Comparison of ENCODE assay signal across 2 cellular contexts in the genomic region with DNA sequence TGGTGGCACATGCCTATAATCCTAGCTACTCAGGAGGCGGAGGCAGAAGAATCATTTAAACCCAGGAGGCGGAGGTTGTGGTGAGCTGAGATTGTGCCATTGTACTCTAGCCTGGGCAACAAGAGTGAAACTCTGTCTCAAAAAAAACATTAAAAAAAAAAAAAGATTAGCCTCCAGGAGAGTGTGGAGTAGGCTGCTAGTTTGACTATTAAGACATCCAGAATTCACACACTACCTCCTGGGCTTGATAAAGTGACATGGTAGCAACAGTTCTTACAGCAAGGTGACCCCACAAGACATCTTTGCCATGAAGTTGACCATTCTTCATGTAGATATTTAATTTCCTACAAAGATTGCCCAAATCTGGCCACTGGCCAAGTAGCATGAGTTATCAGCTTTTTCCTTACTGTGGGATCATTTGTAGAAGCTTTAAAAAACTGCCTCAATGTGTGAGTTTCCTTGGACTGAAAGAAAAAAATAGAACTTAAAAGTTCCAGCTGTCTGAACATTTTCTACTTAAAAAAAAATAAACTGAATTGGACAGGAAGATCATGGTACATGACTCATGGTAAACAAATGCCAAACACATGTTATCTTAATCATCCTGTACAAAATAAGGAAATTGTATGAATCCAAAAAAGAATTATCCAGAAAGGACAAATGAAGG.
TF ChIP-seq lines count a peak whose summit lies in the region.

No MANE protein-coding gene starts in this region.

TF ChIP-seq in endothelial cell of umbilical vein, 7 proteins besides CTCF, POLR2A, EP300 and RAD21 (continued from another document):
- TF ChIP-seq MAX (IDR thresholded peaks at IDR 0.05; ENCODE audit: insufficient read depth, insufficient read length) (no peak), FOS (IDR thresholded peaks at IDR 0.05; ENCODE audit: borderline replicate concordance, insufficient read depth, low read length) (peak; percentile 85), MYC (IDR thresholded peaks at IDR 0.05; ENCODE audit: low read depth, low read length) (no peak), GATA2 (IDR thresholded peaks at IDR 0.05; ENCODE audit: insufficient read depth, insufficient read length, low read depth, low read length) (peak; percentile 21), POLR2AphosphoS5 (IDR thresholded peaks at IDR 0.05; ENCODE audit: insufficient read depth, low read depth, low read length) (no peak)

TF ChIP-seq in GM23338, 12 proteins besides CTCF, POLR2A, EP300 and RAD21 (continued from another document):
- TF ChIP-seq, protein P1, sequence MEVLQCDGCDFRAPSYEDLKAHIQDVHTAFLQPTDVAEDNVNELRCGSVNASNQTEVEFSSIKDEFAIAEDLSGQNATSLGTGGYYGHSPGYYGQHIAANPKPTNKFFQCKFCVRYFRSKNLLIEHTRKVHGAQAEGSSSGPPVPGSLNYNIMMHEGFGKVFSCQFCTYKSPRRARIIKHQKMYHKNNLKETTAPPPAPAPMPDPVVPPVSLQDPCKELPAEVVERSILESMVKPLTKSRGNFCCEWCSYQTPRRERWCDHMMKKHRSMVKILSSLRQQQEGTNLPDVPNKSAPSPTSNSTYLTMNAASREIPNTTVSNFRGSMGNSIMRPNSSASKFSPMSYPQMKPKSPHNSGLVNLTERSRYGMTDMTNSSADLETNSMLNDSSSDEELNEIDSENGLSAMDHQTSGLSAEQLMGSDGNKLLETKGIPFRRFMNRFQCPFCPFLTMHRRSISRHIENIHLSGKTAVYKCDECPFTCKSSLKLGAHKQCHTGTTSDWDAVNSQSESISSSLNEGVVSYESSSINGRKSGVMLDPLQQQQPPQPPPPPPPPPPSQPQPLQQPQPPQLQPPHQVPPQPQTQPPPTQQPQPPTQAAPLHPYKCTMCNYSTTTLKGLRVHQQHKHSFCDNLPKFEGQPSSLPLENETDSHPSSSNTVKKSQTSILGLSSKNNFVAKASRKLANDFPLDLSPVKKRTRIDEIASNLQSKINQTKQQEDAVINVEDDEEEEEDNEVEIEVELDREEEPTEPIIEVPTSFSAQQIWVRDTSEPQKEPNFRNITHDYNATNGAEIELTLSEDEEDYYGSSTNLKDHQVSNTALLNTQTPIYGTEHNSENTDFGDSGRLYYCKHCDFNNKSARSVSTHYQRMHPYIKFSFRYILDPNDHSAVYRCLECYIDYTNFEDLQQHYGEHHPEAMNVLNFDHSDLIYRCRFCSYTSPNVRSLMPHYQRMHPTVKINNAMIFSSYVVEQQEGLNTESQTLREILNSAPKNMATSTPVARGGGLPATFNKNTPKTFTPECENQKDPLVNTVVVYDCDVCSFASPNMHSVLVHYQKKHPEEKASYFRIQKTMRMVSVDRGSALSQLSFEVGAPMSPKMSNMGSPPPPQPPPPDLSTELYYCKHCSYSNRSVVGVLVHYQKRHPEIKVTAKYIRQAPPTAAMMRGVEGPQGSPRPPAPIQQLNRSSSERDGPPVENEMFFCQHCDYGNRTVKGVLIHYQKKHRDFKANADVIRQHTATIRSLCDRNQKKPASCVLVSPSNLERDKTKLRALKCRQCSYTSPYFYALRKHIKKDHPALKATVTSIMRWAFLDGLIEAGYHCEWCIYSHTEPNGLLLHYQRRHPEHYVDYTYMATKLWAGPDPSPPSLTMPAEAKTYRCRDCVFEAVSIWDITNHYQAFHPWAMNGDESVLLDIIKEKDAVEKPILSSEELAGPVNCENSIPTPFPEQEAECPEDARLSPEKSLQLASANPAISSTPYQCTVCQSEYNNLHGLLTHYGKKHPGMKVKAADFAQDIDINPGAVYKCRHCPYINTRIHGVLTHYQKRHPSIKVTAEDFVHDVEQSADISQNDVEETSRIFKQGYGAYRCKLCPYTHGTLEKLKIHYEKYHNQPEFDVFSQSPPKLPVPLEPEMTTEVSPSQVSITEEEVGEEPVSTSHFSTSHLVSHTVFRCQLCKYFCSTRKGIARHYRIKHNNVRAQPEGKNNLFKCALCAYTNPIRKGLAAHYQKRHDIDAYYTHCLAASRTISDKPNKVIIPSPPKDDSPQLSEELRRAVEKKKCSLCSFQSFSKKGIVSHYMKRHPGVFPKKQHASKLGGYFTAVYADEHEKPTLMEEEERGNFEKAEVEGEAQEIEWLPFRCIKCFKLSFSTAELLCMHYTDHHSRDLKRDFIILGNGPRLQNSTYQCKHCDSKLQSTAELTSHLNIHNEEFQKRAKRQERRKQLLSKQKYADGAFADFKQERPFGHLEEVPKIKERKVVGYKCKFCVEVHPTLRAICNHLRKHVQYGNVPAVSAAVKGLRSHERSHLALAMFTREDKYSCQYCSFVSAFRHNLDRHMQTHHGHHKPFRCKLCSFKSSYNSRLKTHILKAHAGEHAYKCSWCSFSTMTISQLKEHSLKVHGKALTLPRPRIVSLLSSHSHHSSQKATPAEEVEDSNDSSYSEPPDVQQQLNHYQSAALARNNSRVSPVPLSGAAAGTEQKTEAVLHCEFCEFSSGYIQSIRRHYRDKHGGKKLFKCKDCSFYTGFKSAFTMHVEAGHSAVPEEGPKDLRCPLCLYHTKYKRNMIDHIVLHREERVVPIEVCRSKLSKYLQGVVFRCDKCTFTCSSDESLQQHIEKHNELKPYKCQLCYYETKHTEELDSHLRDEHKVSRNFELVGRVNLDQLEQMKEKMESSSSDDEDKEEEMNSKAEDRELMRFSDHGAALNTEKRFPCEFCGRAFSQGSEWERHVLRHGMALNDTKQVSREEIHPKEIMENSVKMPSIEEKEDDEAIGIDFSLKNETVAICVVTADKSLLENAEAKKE (CRISPR knock-in tag; IDR thresholded peaks at IDR 0.05) = no peak
- TF ChIP-seq EZH2 (IDR thresholded peaks at IDR 0.05; ENCODE audit: low read depth, unreplicated experiment) (no peak), NANOG (IDR thresholded peaks at IDR 0.05; ENCODE audit: borderline replicate concordance) (no peak)
